32 cellular contexts compared by ENCODE assay signal in the genomic region with DNA sequence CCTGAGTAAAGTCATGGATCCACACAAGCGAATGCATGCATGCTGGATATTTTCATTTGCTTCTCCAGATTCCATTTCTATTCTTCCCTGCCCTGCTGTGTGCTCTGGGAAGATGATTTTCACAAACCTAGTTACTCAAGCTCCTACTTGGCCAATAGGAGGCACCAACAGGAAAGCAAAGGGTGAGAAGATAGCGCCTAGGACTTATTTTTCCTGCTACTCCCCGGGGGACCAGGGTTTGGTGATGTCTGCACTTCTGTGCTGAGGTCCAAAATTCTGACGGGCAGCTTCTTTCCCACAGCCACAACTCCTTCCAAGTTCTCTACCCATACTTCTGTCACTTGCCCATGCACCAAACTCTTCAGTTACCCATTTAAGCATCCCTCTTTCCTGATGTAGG.
"Had no signal": no experiment of that assay in that cellular context is flagged by ENCODE, and none has a peak within 500 bp of the region (broad histone marks: within the 10 kb centered on the region; RNA-seq: fewer than 3 reads in every experiment).

No MANE protein-coding gene starts in this region.

- ATAC-seq: esophagus mucosa; heart right ventricle; pancreas; sciatic nerve; stimulated activated memory B cell treated with anti-CD40 and anti-IgM and Interleukin-4, amounts not matched to agents 10 μg/mL and 1 μg/mL and 100 μg/mL, for 72 hours; stimulated activated naive CD8-positive, alpha-beta T cell treated with anti-CD3 and anti-CD28 coated beads, Interleukin-15, amount 100 ng/mL, for 72 hours had no signal

- H3K9me3 Mint-ChIP-seq: activated CD4-positive, alpha-beta T cell treated with anti-CD3 and anti-CD28 coated beads, Interleukin-2, amount 10 ng/mL, durations not matched to agents 24 days and 14 days; activated naive CD4-positive, alpha-beta T cell treated with anti-CD3 and anti-CD28 coated beads, Interleukin-2, amount 10 ng/mL, durations not matched to agents 7 days and 5 days; brain; nephron; stimulated activated memory B cell treated with anti-CD40 and anti-IgM and Interleukin-4, amounts not matched to agents 10 μg/mL and 1 μg/mL and 100 μg/mL, for 72 hours; type B pancreatic cell had no signal

- H3K36me3 ChIP-seq: ascending aorta, cardiac muscle cell, heart right ventricle, left ventricle myocardium inferior, neutrophil, pancreas, prostate gland, uterus had no signal

- H3K27me3 ChIP-seq: ascending aorta, cardiac muscle cell, neutrophil, pancreas, uterus had no signal

- H3K4me1 ChIP-seq: ascending aorta, heart right ventricle, left ventricle myocardium inferior, pancreas, prostate gland, uterus had no signal

- H3K4me3 ChIP-seq: ascending aorta, cardiac muscle cell, coronary artery, dorsolateral prefrontal cortex, heart right ventricle, left ventricle myocardium inferior, pancreas, prostate gland, skin epidermis, uterus had no signal

- H3K4me3 Mint-ChIP-seq: activated CD4-positive, alpha-beta memory T cell treated with anti-CD3 and anti-CD28 coated beads for 36 hours; activated CD4-positive, alpha-beta T cell treated with anti-CD3 and anti-CD28 coated beads, Interleukin-2, amount 10 ng/mL, durations not matched to agents 24 days and 14 days; activated naive CD4-positive, alpha-beta T cell treated with anti-CD3 and anti-CD28 coated beads, Interleukin-2, amount 10 ng/mL, durations not matched to agents 7 days and 5 days; activated naive CD8-positive, alpha-beta T cell treated with anti-CD3 and anti-CD28 coated beads, Interleukin-2, amount 10 ng/mL, durations not matched to agents 7 days and 5 days; brain; nephron; stimulated activated memory B cell treated with anti-CD40 and anti-IgM and Interleukin-4, amounts not matched to agents 10 μg/mL and 1 μg/mL and 100 μg/mL, for 72 hours; stimulated activated naive CD8-positive, alpha-beta T cell treated with anti-CD3 and anti-CD28 coated beads, Interleukin-15, amount 100 ng/mL, for 72 hours; type B pancreatic cell had no signal

- H3K36me3 Mint-ChIP-seq: activated CD4-positive, alpha-beta memory T cell treated with anti-CD3 and anti-CD28 coated beads for 36 hours; activated naive CD4-positive, alpha-beta T cell treated with anti-CD3 and anti-CD28 coated beads, Interleukin-2, amount 10 ng/mL, durations not matched to agents 7 days and 5 days; activated naive CD8-positive, alpha-beta T cell treated with anti-CD3 and anti-CD28 coated beads, Interleukin-2, amount 10 ng/mL, durations not matched to agents 7 days and 5 days; brain; stimulated activated memory B cell treated with anti-CD40 and anti-IgM and Interleukin-4, amounts not matched to agents 10 μg/mL and 1 μg/mL and 100 μg/mL, for 72 hours; type B pancreatic cell had no signal

- DNase-seq: activated CD4-positive, alpha-beta memory T cell treated with anti-CD3 and anti-CD28 coated beads for 36 hours; activated CD4-positive, alpha-beta T cell treated with anti-CD3 and anti-CD28 coated beads, Interleukin-2, amount 10 ng/mL, durations not matched to agents 24 days and 14 days; activated CD8-positive, alpha-beta memory T cell treated with anti-CD3 and anti-CD28 coated beads, Interleukin-2, amount 50 U/mL, for 4 hours; activated gamma-delta T cell; activated naive CD4-positive, alpha-beta T cell treated with anti-CD3 and anti-CD28 coated beads, Interleukin-2, amount 10 ng/mL, durations not matched to agents 7 days and 5 days; activated naive CD8-positive, alpha-beta T cell treated with anti-CD3 and anti-CD28 coated beads, Interleukin-2, amount 10 ng/mL, durations not matched to agents 7 days and 5 days; activated T-cell treated with anti-CD3 and anti-CD28 coated beads, Interleukin-2, amount 50 U/mL, for 1 hour; dorsolateral prefrontal cortex; effector memory CD4-positive, alpha-beta T cell; foreskin melanocyte; heart right ventricle; islet precursor cell; left ventricle myocardium inferior; pancreas; retina; stimulated activated CD4-positive, alpha-beta T cell treated with anti-CD3 and anti-CD28 coated beads, Interleukin-4, amount 100 ng/mL, for 4 hours; stimulated activated CD8-positive, alpha-beta memory T cell treated with anti-CD3 and anti-CD28 coated beads, Interleukin-4, amount 100 ng/mL, for 48 hours; stimulated activated naive CD8-positive, alpha-beta T cell treated with anti-CD3 and anti-CD28 coated beads, Interleukin-15, amount 100 ng/mL, for 72 hours; substantia nigra; uterus had no signal

- H3K4me1 Mint-ChIP-seq: activated CD4-positive, alpha-beta T cell treated with anti-CD3 and anti-CD28 coated beads, Interleukin-2, amount 10 ng/mL, durations not matched to agents 24 days and 14 days; activated naive CD4-positive, alpha-beta T cell treated with anti-CD3 and anti-CD28 coated beads, Interleukin-2, amount 10 ng/mL, durations not matched to agents 7 days and 5 days; activated naive CD8-positive, alpha-beta T cell treated with anti-CD3 and anti-CD28 coated beads, Interleukin-2, amount 10 ng/mL, durations not matched to agents 7 days and 5 days; brain; stimulated activated memory B cell treated with anti-CD40 and anti-IgM and Interleukin-4, amounts not matched to agents 10 μg/mL and 1 μg/mL and 100 μg/mL, for 72 hours; stimulated activated naive CD8-positive, alpha-beta T cell treated with anti-CD3 and anti-CD28 coated beads, Interleukin-15, amount 100 ng/mL, for 72 hours had no signal

- H3K27ac Mint-ChIP-seq: activated CD4-positive, alpha-beta memory T cell treated with anti-CD3 and anti-CD28 coated beads for 36 hours; activated CD4-positive, alpha-beta T cell treated with anti-CD3 and anti-CD28 coated beads, Interleukin-2, amount 10 ng/mL, durations not matched to agents 24 days and 14 days; activated naive CD4-positive, alpha-beta T cell treated with anti-CD3 and anti-CD28 coated beads, Interleukin-2, amount 10 ng/mL, durations not matched to agents 7 days and 5 days; activated naive CD8-positive, alpha-beta T cell treated with anti-CD3 and anti-CD28 coated beads, Interleukin-2, amount 10 ng/mL, durations not matched to agents 7 days and 5 days; nephron; stimulated activated memory B cell treated with anti-CD40 and anti-IgM and Interleukin-4, amounts not matched to agents 10 μg/mL and 1 μg/mL and 100 μg/mL, for 72 hours; stimulated activated naive CD8-positive, alpha-beta T cell treated with anti-CD3 and anti-CD28 coated beads, Interleukin-15, amount 100 ng/mL, for 72 hours; type B pancreatic cell had no signal

- H3K9me3 ChIP-seq: ascending aorta, heart right ventricle, left ventricle myocardium inferior, neutrophil, pancreas, prostate gland, uterus had no signal

- H3K27ac ChIP-seq: ascending aorta, cardiac muscle cell, coronary artery, dorsolateral prefrontal cortex, heart right ventricle, left ventricle myocardium inferior, neutrophil, pancreas, prostate gland, skin epidermis, uterus had no signal

- H3K27me3 Mint-ChIP-seq: activated CD4-positive, alpha-beta memory T cell treated with anti-CD3 and anti-CD28 coated beads for 36 hours; activated CD4-positive, alpha-beta T cell treated with anti-CD3 and anti-CD28 coated beads, Interleukin-2, amount 10 ng/mL, durations not matched to agents 24 days and 14 days; activated naive CD4-positive, alpha-beta T cell treated with anti-CD3 and anti-CD28 coated beads, Interleukin-2, amount 10 ng/mL, durations not matched to agents 7 days and 5 days; activated naive CD8-positive, alpha-beta T cell treated with anti-CD3 and anti-CD28 coated beads, Interleukin-2, amount 10 ng/mL, durations not matched to agents 7 days and 5 days; stimulated activated memory B cell treated with anti-CD40 and anti-IgM and Interleukin-4, amounts not matched to agents 10 μg/mL and 1 μg/mL and 100 μg/mL, for 72 hours; stimulated activated naive CD8-positive, alpha-beta T cell treated with anti-CD3 and anti-CD28 coated beads, Interleukin-15, amount 100 ng/mL, for 72 hours; type B pancreatic cell had no signal
